8 cellular contexts compared by ENCODE assay signal in the genomic region with DNA sequence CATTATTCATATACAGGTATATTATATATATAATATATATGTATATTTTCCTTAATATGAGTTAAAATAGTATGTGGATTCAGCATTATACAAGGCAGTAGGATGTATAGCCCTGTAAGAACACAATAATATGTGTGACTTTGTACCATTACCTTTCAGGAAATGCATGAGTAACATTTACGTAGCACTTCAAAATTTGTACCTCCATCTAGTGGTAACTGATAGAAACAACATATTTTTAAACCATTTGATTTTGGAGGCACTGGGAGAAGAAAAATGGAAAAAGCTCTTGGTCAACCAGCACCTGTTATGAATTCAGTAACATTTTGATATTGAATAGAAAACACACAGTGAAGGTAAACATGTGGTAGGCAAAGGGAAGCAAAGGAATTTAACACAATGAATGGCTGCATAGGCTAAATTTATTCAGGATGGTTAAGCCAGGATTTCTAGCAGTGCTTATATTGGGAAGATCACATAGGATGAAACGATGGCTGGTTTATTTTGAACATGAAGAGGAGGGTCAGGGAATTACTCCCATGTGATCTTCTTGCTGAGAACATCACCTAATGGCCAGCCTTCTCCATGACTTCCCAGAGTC.
DNase-seq lines count a peak whose midpoint lies in the region; ATAC-seq and TF ChIP-seq lines count a peak whose summit lies in the region.

No MANE protein-coding gene starts in this region.

- H3K14ac ChIP-seq in IMR-90 (replicated peaks; ENCODE audit: low read depth, low read length), result no peak overlapping the region

- H3K79me1 ChIP-seq in IMR-90 (ENCODE audit: low read depth in 1 of 2, low read length in 2 of 2), result no peaks in the 10 kb centered on the region

- H2AFZ ChIP-seq in IMR-90 (replicated peaks; ENCODE audit: low read length, poor library complexity) (no peak overlapping the region), hepatocyte (no peak overlapping the region)

- H2AK5ac ChIP-seq in IMR-90 (ENCODE audit: low read depth, low read length), result no peak overlapping the region

- no peaks in the 10 kb centered on the region for H3K9me1 ChIP-seq in IMR-90 (ENCODE audit: insufficient read depth, low read length)

- H4K5ac ChIP-seq in IMR-90 (ENCODE audit: low read depth, low read length), result no peak overlapping the region

- H2BK120ac ChIP-seq in IMR-90 (ENCODE audit: low read depth, low read length), result no peak overlapping the region

- in situ Hi-C loops in IMR-90 (cut with MboI; ENCODE audit: low sequenced_read_pairs) (loop anchor here (25.0 kb wide), 1 partner anchor 562 kb away; the partner anchor contains the start of gene CCDC85A), SK-MEL-5 (cut with HindIII; ENCODE audit: low pct_unique_long_range_greater_than_20kb, low sequenced_read_pairs) (no loop called here)

- no peak for TF ChIP-seq POLR2A in IMR-90 (IDR thresholded peaks at IDR 0.05; ENCODE audit: low read depth, low read length)

- ATAC-seq in IMR-90 (ENCODE audit: low read depth) (no peak), GM21367 (IDR thresholded peaks at IDR 0.05; ENCODE audit: unreplicated experiment) (no peak), HG03196 (IDR thresholded peaks at IDR 0.05; ENCODE audit: unreplicated experiment) (no peak)

- H2BK5ac ChIP-seq in IMR-90 (ENCODE audit: low read depth, low read length, poor library complexity, severe bottlenecking), result no peak overlapping the region

- TF ChIP-seq CTCF in IMR-90 (conservative IDR thresholded peaks at IDR 0.05; ENCODE audit: low read depth, low read length) (peak; percentile 42), hepatocyte (IDR thresholded peaks at IDR 0.05; ENCODE audit: poor library complexity) (peak; percentile 62)

- H3K9me2 ChIP-seq in hepatocyte (replicated peaks; ENCODE audit: insufficient read depth), result no peaks in the 10 kb centered on the region

- peak; percentile 47 for DNase-seq in SIG-M5 treated with dmso at 0.1 percent for 504 hours (lab: John Stamatoyannopoulos, UW; ENCODE audit: unreplicated experiment)
- no peak for DNase-seq in SIG-M5 (lab: John Stamatoyannopoulos, UW)
- peak; percentile 6 for DNase-seq in IMR-90
- DNase-seq in SK-MEL-5 (ENCODE audit: low read depth, low spot score), result peak; percentile 52
- peak; percentile 48 for DNase-seq in hepatocyte (ENCODE audit: low spot score)
- DNase-seq in stimulated activated CD8-positive, alpha-beta memory T cell treated with anti-CD3 and anti-CD28 coated beads, Interleukin-4, amount 100 ng/mL, for 48 hours, result no peak

- H3K4me1 ChIP-seq in IMR-90 (ENCODE audit: control insufficient read depth, insufficient read depth, low read length), result no peaks in the 10 kb centered on the region
- H3K4me1 ChIP-seq in hepatocyte (ENCODE audit: insufficient read depth), result no peaks in the 10 kb centered on the region

- no peak overlapping the region for H4K8ac ChIP-seq in IMR-90 (ENCODE audit: low read depth in 2 of 2, low read length in 2 of 2)

- H3K9me3 ChIP-seq in IMR-90 (ENCODE audit: control insufficient read depth, insufficient read depth, low read length), result no peaks in the 10 kb centered on the region
- no peaks in the 10 kb centered on the region for H3K9me3 ChIP-seq in hepatocyte (ENCODE audit: low read depth)

- H2AK9ac ChIP-seq in IMR-90 (replicated peaks; ENCODE audit: low read depth, low read length, poor library complexity), result no peak overlapping the region

- TF ChIP-seq RAD21 in IMR-90 (IDR thresholded peaks at IDR 0.05; ENCODE audit: low read length), result peak; percentile 53

- no peak overlapping the region for H4K91ac ChIP-seq in IMR-90 (ENCODE audit: insufficient read depth, low read depth, low read length)

- H3K27me3 ChIP-seq in IMR-90 (ENCODE audit: control insufficient read depth, insufficient read depth, low read length) (no peaks in the 10 kb centered on the region), hepatocyte (no peaks in the 10 kb centered on the region)

- no peak overlapping the region for H3K4me2 ChIP-seq in IMR-90 (ENCODE audit: low read depth, low read length)
- no peak overlapping the region for H3K4me2 ChIP-seq in hepatocyte

- H3K79me2 ChIP-seq in hepatocyte, result no peaks in the 10 kb centered on the region

- BruUV-seq in IMR-90 (replicated peaks; lab: Mats Ljungman, UMichigan), result no TSS peak

- H3K4ac ChIP-seq in IMR-90 (ENCODE audit: low read depth, low read length), result no peak overlapping the region

- intact Hi-C loops in IMR-90 (cut with micrococcal nuclease), result loop anchor here (1.0 kb wide), 1 partner anchor 566 kb away; the partner anchor contains the start of gene CCDC85A

- H2BK20ac ChIP-seq in IMR-90 (ENCODE audit: low read depth, low read length), result no peak overlapping the region

- POLR2A ChIA-PET in IMR-90 (lab: Charles Lee; ENCODE audit: unreplicated experiment), result no interaction called here

- no peak overlapping the region for H3K4me3 ChIP-seq in IMR-90 (ENCODE audit: insufficient read depth, low read depth, low read length)
- no peak overlapping the region for H3K4me3 ChIP-seq in hepatocyte

- H3K9ac ChIP-seq in IMR-90 (ENCODE audit: low read depth, low read length), result no peak overlapping the region

- H4K20me1 ChIP-seq in IMR-90 (ENCODE audit: insufficient read depth, low read length) (no peaks in the 10 kb centered on the region), hepatocyte (ENCODE audit: insufficient read depth, poor library complexity, severe bottlenecking) (no peaks in the 10 kb centered on the region)

- WGBS in IMR-90 (ENCODE audit: extremely low coverage in 2 of 2, insufficient read length in 1 of 2), 2 experiments, result no CpG with 5 or more reads among the region's 2 CpGs
- WGBS in hepatocyte (ENCODE audit: low lambda C conversion rate, missing lambda C conversion rate), result 25% methylated on average over 2 of the region's 2 CpGs

- H3K36me3 ChIP-seq in IMR-90 (ENCODE audit: control insufficient read depth, insufficient read depth, low read length) (no peaks in the 10 kb centered on the region), hepatocyte (replicated peaks; ENCODE audit: insufficient read depth, low read depth) (no peaks in the 10 kb centered on the region)

- no peak overlapping the region for H2BK15ac ChIP-seq in IMR-90 (ENCODE audit: low read depth, low read length)

- dilution Hi-C loops in IMR-90 (cut with HindIII; ENCODE audit: low sequenced_read_pairs, unreplicated experiment), result no loop called here

- CTCF ChIA-PET in IMR-90 (lab: Yijun Ruan, JAX), result interaction anchor here (0.6 to 1.1 kb wide), 2 partner anchors 19 to 566 kb away, joined by 3 to 4 read pairs; partner anchors contain the start of gene CCDC85A

- no peak overlapping the region for H3K23ac ChIP-seq in IMR-90 (ENCODE audit: low read depth, low read length)

- H3K27ac ChIP-seq in IMR-90 (ENCODE audit: insufficient read depth, low read length), result no peak overlapping the region
- H3K27ac ChIP-seq in hepatocyte, result no peak overlapping the region

- H3K56ac ChIP-seq in IMR-90 (ENCODE audit: extremely low read depth, insufficient read depth, low read length), result no peak overlapping the region

- H3K18ac ChIP-seq in IMR-90 (ENCODE audit: low read depth, low read length), result no peak overlapping the region

TF ChIP-seq in IMR-90, 13 proteins besides CTCF, POLR2A, EP300 and RAD21:
- TF ChIP-seq SMC3 (IDR thresholded peaks at IDR 0.05; ENCODE audit: low read depth, low read length), result peak; percentile 25; the same call in 1 of the 2 replicates
- TF ChIP-seq USF2 (IDR thresholded peaks at IDR 0.05; ENCODE audit: low read depth, low read length), result no peak

Comparison
In these comparisons a context has a peak if more than half of its experiments do, and no peak if none do; other contexts are left out.
1. DNase-seq: peak in SIG-M5 treated with dmso at 0.1 percent for 504 hours (single experiment), IMR-90 (single experiment), SK-MEL-5 (single experiment) and hepatocyte (single experiment); none in SIG-M5 (single experiment) and stimulated activated CD8-positive, alpha-beta memory T cell treated with anti-CD3 and anti-CD28 coated beads, Interleukin-4, amount 100 ng/mL, for 48 hours (single experiment).